ENCODE assay signal across 11 cellular contexts in the genomic region with DNA sequence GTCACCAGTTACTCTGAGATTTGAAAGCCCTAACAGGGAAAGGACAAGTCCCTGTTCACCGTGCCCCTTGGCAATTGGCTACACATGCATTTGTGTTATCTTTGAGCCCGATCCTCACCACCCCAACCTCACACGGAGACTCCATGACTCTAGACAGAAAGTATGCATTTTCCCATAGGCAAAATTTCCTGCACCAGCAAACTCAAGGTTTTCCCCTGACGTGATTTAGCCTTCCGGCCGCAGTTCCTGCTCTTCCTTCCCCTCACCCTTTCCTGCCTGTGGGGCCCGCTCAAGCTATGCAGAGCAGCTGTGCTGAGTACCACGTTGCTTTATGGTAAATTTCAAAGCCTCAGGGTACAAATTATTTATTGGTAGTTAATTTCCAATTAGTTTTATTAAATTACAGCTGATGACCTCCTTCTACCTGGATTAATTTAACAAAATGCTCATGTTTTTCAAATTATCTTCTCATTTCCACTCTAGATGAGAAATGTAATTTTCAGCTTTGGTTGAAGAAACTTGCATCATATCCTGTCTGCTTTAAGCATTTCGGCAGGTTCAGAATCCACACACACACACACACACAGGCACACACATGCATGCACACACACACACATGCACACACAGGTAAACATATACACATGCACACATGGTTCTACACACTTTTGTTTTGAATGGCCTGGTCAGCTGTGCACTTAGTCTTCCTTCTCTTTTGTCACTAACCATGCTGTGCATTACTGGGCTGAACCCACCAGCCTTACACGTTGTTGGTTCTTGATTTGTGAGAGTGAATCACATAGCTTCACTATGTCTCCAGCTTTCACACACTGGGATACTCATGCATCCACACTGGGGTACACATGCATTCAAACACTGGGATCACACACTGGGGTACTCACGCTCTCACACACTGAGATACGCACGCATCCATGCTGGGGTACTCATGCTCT.
DNase-seq lines count a peak whose midpoint lies in the region; ATAC-seq, FAIRE-seq and TF ChIP-seq lines count a peak whose summit lies in the region.
"Had no signal": no experiment of that assay in that cellular context is flagged by ENCODE, and none has a peak within 500 bp of the region (broad histone marks: within the 10 kb centered on the region; RNA-seq: fewer than 3 reads in every experiment).

No MANE protein-coding gene starts in this region.

- no peak overlapping the region for H2AFZ ChIP-seq in endothelial cell of umbilical vein (ENCODE audit: low read depth, low read length)
- no peak overlapping the region for H2AFZ ChIP-seq in SK-N-SH (ENCODE audit: low read depth)

- TF ChIP-seq POLR2A in endothelial cell of umbilical vein (IDR thresholded peaks at IDR 0.05; ENCODE audit: low read depth, low read length) (peak; percentile 23), GM12892 (IDR thresholded peaks at IDR 0.05; ENCODE audit: low read depth, low read length) (no peak)

- H3K9me1 ChIP-seq in endothelial cell of umbilical vein (replicated peaks; ENCODE audit: control insufficient read depth, extremely low read depth, insufficient read depth, low read length), result no peaks in the 10 kb centered on the region

- POLR2A ChIA-PET in endothelial cell of umbilical vein (lab: Charles Lee), result interaction anchor here (1.0 kb wide), 1 partner anchor 330 kb away, joined by 3 read pairs; a partner anchor contains a TSS
- POLR2A ChIA-PET in SK-N-SH (lab: Yijun Ruan, JAX), result no interaction called here

- BruUV-seq in endothelial cell of umbilical vein (replicated peaks; lab: Mats Ljungman, UMichigan), result TSS peak; percentile 7

- CTCF ChIA-PET in activated naive CD4-positive, alpha-beta T cell treated with anti-CD3 and anti-CD28 coated beads for 36 hours (lab: Charles Lee), result interaction anchor here (0.6 kb wide), 1 partner anchor 15 kb away, joined by 3 read pairs; no protein-coding TSS in a partner anchor
- CTCF ChIA-PET in endothelial cell of umbilical vein (lab: Charles Lee), result interaction anchor here (0.8 to 0.9 kb wide), 2 partner anchors 35 to 215 kb away, joined by 3 to 4 read pairs; no protein-coding TSS in a partner anchor
- CTCF ChIA-PET in SK-N-SH (lab: Yijun Ruan, JAX), result interaction anchor here (1.2 kb wide), 1 partner anchor 17 kb away, joined by 3 read pairs; no protein-coding TSS in a partner anchor

- H3F3A ChIP-seq in SK-N-SH (replicated peaks; ENCODE audit: insufficient read depth), result peaks cover 23% of the 10 kb centered on the region

- TF ChIP-seq RAD21 in SK-N-SH (IDR thresholded peaks at IDR 0.05; ENCODE audit: low read length), result no peak

- dilution Hi-C loops in endothelial cell of umbilical vein (cut with MboI; ENCODE audit: extremely low pct_ligation_motif_present, low sequenced_read_pairs), result no loop called here

- H3K27me3 ChIP-seq in endothelial cell of umbilical vein (ENCODE audit: control insufficient read depth in 2 of 2, insufficient read depth in 2 of 2, low read length in 2 of 2) (no peaks in the 10 kb centered on the region), psoas muscle (ENCODE audit: insufficient read depth in 3 of 3, low read length in 2 of 3) (no peaks in the 10 kb centered on the region), SK-N-SH (ENCODE audit: insufficient read depth) (no peaks in the 10 kb centered on the region)

- no peaks in the 10 kb centered on the region for H3K36me3 Mint-ChIP-seq in activated naive CD4-positive, alpha-beta T cell treated with anti-CD3 and anti-CD28 coated beads for 36 hours (ENCODE audit: low read depth)
- peaks cover 8% of the 10 kb centered on the region for H3K36me3 Mint-ChIP-seq in T-helper 2 cell treated with Interferon-gamma antibody and Interleukin-4, amounts not matched to agents 5 μg/mL and 100 μg/mL, for 36 hours (ENCODE audit: low read depth)

- H3K4me1 Mint-ChIP-seq in activated naive CD4-positive, alpha-beta T cell treated with anti-CD3 and anti-CD28 coated beads for 36 hours (ENCODE audit: low read depth), result peaks cover 39% of the 10 kb centered on the region
- peaks cover 27% of the 10 kb centered on the region for H3K4me1 Mint-ChIP-seq in T-helper 2 cell treated with Interferon-gamma antibody and Interleukin-4, amounts not matched to agents 5 μg/mL and 100 μg/mL, for 36 hours (ENCODE audit: low read depth)

- TF ChIP-seq EP300 in SK-N-SH (IDR thresholded peaks at IDR 0.05; ENCODE audit: borderline replicate concordance in 1 of 2, low read depth in 1 of 2, low read length in 1 of 2), result no peak

- TF ChIP-seq CTCF in endothelial cell of umbilical vein (IDR thresholded peaks at IDR 0.05; ENCODE audit: extremely low read depth in 1 of 2, insufficient read depth in 1 of 2, low read depth in 1 of 2, low read length in 2 of 2) (no peak), psoas muscle (IDR thresholded peaks at IDR 0.05) (no peak), SK-N-SH (IDR thresholded peaks at IDR 0.05) (no peak)

- H3K27ac ChIP-seq in endothelial cell of umbilical vein (ENCODE audit: insufficient read depth, low read depth, low read length), result peak overlapping the region; percentile 89
- H3K27ac ChIP-seq in psoas muscle, result peak overlapping the region; percentile 2
- no peak overlapping the region for H3K27ac ChIP-seq in SK-N-SH (ENCODE audit: low read depth in 2 of 2, low read length in 1 of 2)
- H3K27ac ChIP-seq: RWPE1 had no signal

- intact Hi-C loops in activated naive CD4-positive, alpha-beta T cell treated with anti-CD3 and anti-CD28 coated beads for 36 hours (cut with micrococcal nuclease), result loop anchor here (2.0 kb wide), 1 partner anchor 327 kb away; no protein-coding TSS in a partner anchor
- intact Hi-C loops in endothelial cell of umbilical vein (cut with micrococcal nuclease) (loop anchor here (1.0 kb wide), 5 partner anchors 12 to 322 kb away; no protein-coding TSS in a partner anchor), psoas muscle (cut with DNase I) (no loop called here)

- no peaks in the 10 kb centered on the region for H3K36me3 ChIP-seq in endothelial cell of umbilical vein (ENCODE audit: control insufficient read depth in 2 of 2, extremely low read depth in 1 of 2, insufficient read depth in 2 of 2, low read length in 2 of 2)
- no peaks in the 10 kb centered on the region for H3K36me3 ChIP-seq in psoas muscle (ENCODE audit: insufficient read depth in 1 of 2, low read depth in 1 of 2)
- no peaks in the 10 kb centered on the region for H3K36me3 ChIP-seq in SK-N-SH (replicated peaks in 1 of 2; ENCODE audit: control insufficient read depth in 1 of 2, insufficient read depth in 2 of 2, low read length in 1 of 2)

- peak overlapping the region; percentile 36 for H3K9ac ChIP-seq in endothelial cell of umbilical vein (replicated peaks; ENCODE audit: extremely low read depth, insufficient read depth, low read length)
- H3K9ac ChIP-seq in SK-N-SH, result no peak overlapping the region

- H3K4me3 ChIP-seq in endothelial cell of umbilical vein (replicated peaks in 1 of 3; ENCODE audit: insufficient read depth in 1 of 3, low read depth in 1 of 3, low read length in 3 of 3), result no peak overlapping the region
- H3K4me3 ChIP-seq in psoas muscle, result no peak overlapping the region
- H3K4me3 ChIP-seq in SK-N-SH (ENCODE audit: low read depth in 2 of 2, low read length in 1 of 2), result no peak overlapping the region

- no peaks in the 10 kb centered on the region for H3K27me3 Mint-ChIP-seq in activated naive CD4-positive, alpha-beta T cell treated with anti-CD3 and anti-CD28 coated beads for 36 hours (ENCODE audit: low read depth)
- H3K27me3 Mint-ChIP-seq in T-helper 2 cell treated with Interferon-gamma antibody and Interleukin-4, amounts not matched to agents 5 μg/mL and 100 μg/mL, for 36 hours (ENCODE audit: low read depth), result peaks cover 9% of the 10 kb centered on the region

- H3K4me1 ChIP-seq in endothelial cell of umbilical vein (ENCODE audit: control insufficient read depth, extremely low read depth, insufficient read depth, low read length) (peaks cover 43% of the 10 kb centered on the region), psoas muscle (peaks cover 10% of the 10 kb centered on the region), SK-N-SH (ENCODE audit: control insufficient read depth in 1 of 2, insufficient read depth in 2 of 2, low read depth in 1 of 2, low read length in 1 of 2) (peaks cover 8 to 17% of the 10 kb centered on the region in 2 experiments)

- peak overlapping the region; percentile 10 for H3K4me3 Mint-ChIP-seq in activated naive CD4-positive, alpha-beta T cell treated with anti-CD3 and anti-CD28 coated beads for 36 hours
- H3K4me3 Mint-ChIP-seq in T-helper 2 cell treated with Interferon-gamma antibody and Interleukin-4, amounts not matched to agents 5 μg/mL and 100 μg/mL, for 36 hours, result peak overlapping the region; percentile 33

- no peaks in the 10 kb centered on the region for H3K9me3 Mint-ChIP-seq in activated naive CD4-positive, alpha-beta T cell treated with anti-CD3 and anti-CD28 coated beads for 36 hours
- H3K9me3 Mint-ChIP-seq in T-helper 2 cell treated with Interferon-gamma antibody and Interleukin-4, amounts not matched to agents 5 μg/mL and 100 μg/mL, for 36 hours, result peaks cover 10% of the 10 kb centered on the region

- H3K9me3 ChIP-seq in endothelial cell of umbilical vein (replicated peaks; ENCODE audit: control insufficient read depth, insufficient read depth, low read length) (no peaks in the 10 kb centered on the region), psoas muscle (no peaks in the 10 kb centered on the region), SK-N-SH (no peaks in the 10 kb centered on the region)

- peak; percentile 59 for DNase-seq in activated naive CD4-positive, alpha-beta T cell treated with anti-CD3 and anti-CD28 coated beads for 36 hours
- DNase-seq in activated naive CD4-positive, alpha-beta T cell treated with anti-CD3 and anti-CD28 coated beads, Interleukin-2, amount 50 U/mL, for 16 hours, result no peak
- no peak for DNase-seq in T-helper 2 cell treated with Interferon-gamma antibody and Interleukin-4, amounts not matched to agents 5 μg/mL and 100 μg/mL, for 36 hours (ENCODE audit: low spot score)
- DNase-seq in endothelial cell of umbilical vein (ENCODE audit: low read depth, low spot score) (peak; percentile 78), psoas muscle (no peak), GM12892 (ENCODE audit: insufficient read length) (no peak), SK-N-SH (no peak), HCEC 1CT (no peak)
- DNase-seq: Kasumi-1 had no signal

- H3K79me2 ChIP-seq in endothelial cell of umbilical vein (ENCODE audit: control insufficient read depth, insufficient read depth, low read length) (no peaks in the 10 kb centered on the region), SK-N-SH (ENCODE audit: insufficient read depth) (no peaks in the 10 kb centered on the region)

- H3K4me2 ChIP-seq in endothelial cell of umbilical vein (ENCODE audit: insufficient read depth, low read length) (peak overlapping the region; percentile 21), SK-N-SH (no peak overlapping the region)

- H3K9me2 ChIP-seq in SK-N-SH, result no peaks in the 10 kb centered on the region

- H4K20me1 ChIP-seq in endothelial cell of umbilical vein (replicated peaks; ENCODE audit: control insufficient read depth, extremely low read depth, insufficient read depth, low read length) (no peaks in the 10 kb centered on the region), SK-N-SH (ENCODE audit: insufficient read depth) (no peaks in the 10 kb centered on the region)

- FAIRE-seq in endothelial cell of umbilical vein (lab: Jason Lieb, UNC) (peak; percentile 95), GM12892 (lab: Jason Lieb, UNC) (no peak)
- FAIRE-seq: urothelium cell line had no signal

- 77 to 81% (median 80%) methylated on average over 13 of the region's 13 CpGs for WGBS in psoas muscle, 3 donors
- 96% methylated on average over 13 of the region's 13 CpGs for WGBS in SK-N-SH (ENCODE audit: low lambda C conversion rate)

- H3K27ac Mint-ChIP-seq in activated naive CD4-positive, alpha-beta T cell treated with anti-CD3 and anti-CD28 coated beads for 36 hours, result peak overlapping the region; percentile 52
- peak overlapping the region; percentile 75 for H3K27ac Mint-ChIP-seq in T-helper 2 cell treated with Interferon-gamma antibody and Interleukin-4, amounts not matched to agents 5 μg/mL and 100 μg/mL, for 36 hours

- no peak for ATAC-seq in psoas muscle

Comparison
In these comparisons a context has a peak if more than half of its experiments do, and no peak if none do; other contexts are left out.
1. DNase-seq: peak in activated naive CD4-positive, alpha-beta T cell treated with anti-CD3 and anti-CD28 coated beads for 36 hours (single experiment) and endothelial cell of umbilical vein (single experiment); none in activated naive CD4-positive, alpha-beta T cell treated with anti-CD3 and anti-CD28 coated beads, Interleukin-2, amount 50 U/mL, for 16 hours (single experiment), T-helper 2 cell treated with Interferon-gamma antibody and Interleukin-4, amounts not matched to agents 5 μg/mL and 100 μg/mL, for 36 hours (single experiment), psoas muscle (0 of 2), GM12892 (single experiment), SK-N-SH (single experiment) and HCEC 1CT (single experiment).
2. H3K27ac ChIP-seq: peak in endothelial cell of umbilical vein (single experiment) and psoas muscle (single experiment); none in SK-N-SH (0 of 2).
3. intact Hi-C loops: an anchor here in activated naive CD4-positive, alpha-beta T cell treated with anti-CD3 and anti-CD28 coated beads for 36 hours (2.0 kb wide) and endothelial cell of umbilical vein (1.0 kb wide); none called in psoas muscle.